18 cellular contexts compared by ENCODE assay signal in the genomic region with DNA sequence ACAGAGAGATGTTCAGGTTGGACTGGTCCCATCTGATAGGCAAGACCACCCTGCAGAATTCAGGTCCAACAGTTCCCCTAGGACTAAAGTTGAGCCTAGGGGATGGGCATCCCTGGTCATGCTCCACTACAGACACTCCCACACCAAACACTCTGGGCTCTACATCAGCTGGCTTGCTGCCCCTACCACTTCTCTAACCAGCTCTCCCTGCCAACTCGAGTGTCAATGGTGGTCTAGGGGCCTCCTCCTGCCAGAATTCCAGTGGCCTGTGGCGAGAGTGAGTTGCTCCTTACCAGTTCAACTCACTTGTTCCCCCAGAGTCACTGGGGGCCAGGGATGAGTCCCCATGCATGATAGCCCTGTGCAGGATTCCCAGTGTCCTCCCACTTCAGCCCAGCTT.
DNase-seq lines count a peak whose midpoint lies in the region; ATAC-seq and TF ChIP-seq lines count a peak whose summit lies in the region.
"Had no signal": no experiment of that assay in that cellular context is flagged by ENCODE, and none has a peak within 500 bp of the region (broad histone marks: within the 10 kb centered on the region; RNA-seq: fewer than 3 reads in every experiment).

No MANE protein-coding gene starts in this region.

- no peak overlapping the region for H3K27ac Mint-ChIP-seq in activated CD4-positive, alpha-beta T cell treated with anti-CD3 and anti-CD28 coated beads, Interleukin-2, amount 10 ng/mL, durations not matched to agents 24 days and 14 days
- H3K27ac Mint-ChIP-seq in activated CD4-positive, alpha-beta T cell treated with anti-CD3 and anti-CD28 coated beads, Interleukin-2, amount 10 ng/mL, durations not matched to agents 7 days and 5 days = no peak overlapping the region
- H3K27ac Mint-ChIP-seq in activated CD8-positive, alpha-beta memory T cell treated with anti-CD3 and anti-CD28 coated beads, Interleukin-2, amount 10 ng/mL, durations not matched to agents 7 days and 5 days = no peak overlapping the region
- H3K27ac Mint-ChIP-seq: CD14-positive monocyte; CD4-positive, alpha-beta memory T cell; CD4-positive, CD25-positive, alpha-beta regulatory T cell; CD8-positive, alpha-beta memory T cell had no signal

- H3K27me3 ChIP-seq in thyroid gland = no peaks in the 10 kb centered on the region
- H3K27me3 ChIP-seq: BE2C, BLaER1 had no signal

- no peaks in the 10 kb centered on the region for H3K9me3 Mint-ChIP-seq in activated CD4-positive, alpha-beta T cell treated with anti-CD3 and anti-CD28 coated beads, Interleukin-2, amount 10 ng/mL, durations not matched to agents 24 days and 14 days
- H3K9me3 Mint-ChIP-seq in activated CD4-positive, alpha-beta T cell treated with anti-CD3 and anti-CD28 coated beads, Interleukin-2, amount 10 ng/mL, durations not matched to agents 7 days and 5 days = no peaks in the 10 kb centered on the region
- H3K9me3 Mint-ChIP-seq in activated CD8-positive, alpha-beta memory T cell treated with anti-CD3 and anti-CD28 coated beads, Interleukin-2, amount 10 ng/mL, durations not matched to agents 7 days and 5 days (ENCODE audit: low read depth) = peaks cover 2% of the 10 kb centered on the region

- no peaks in the 10 kb centered on the region for H3K27me3 Mint-ChIP-seq in activated CD4-positive, alpha-beta T cell treated with anti-CD3 and anti-CD28 coated beads, Interleukin-2, amount 10 ng/mL, durations not matched to agents 24 days and 14 days
- no peaks in the 10 kb centered on the region for H3K27me3 Mint-ChIP-seq in activated CD4-positive, alpha-beta T cell treated with anti-CD3 and anti-CD28 coated beads, Interleukin-2, amount 10 ng/mL, durations not matched to agents 7 days and 5 days
- H3K27me3 Mint-ChIP-seq in activated CD8-positive, alpha-beta memory T cell treated with anti-CD3 and anti-CD28 coated beads, Interleukin-2, amount 10 ng/mL, durations not matched to agents 7 days and 5 days = no peaks in the 10 kb centered on the region
- H3K27me3 Mint-ChIP-seq: CD4-positive, alpha-beta memory T cell; CD4-positive, CD25-positive, alpha-beta regulatory T cell had no signal

- POLR2A ChIA-PET in activated CD4-positive, alpha-beta T cell treated with anti-CD3 and anti-CD28 coated beads, Interleukin-2, amount 10 ng/mL, durations not matched to agents 7 days and 5 days (lab: Charles Lee) = no interaction called here

- H3K4me3 Mint-ChIP-seq in activated CD4-positive, alpha-beta T cell treated with anti-CD3 and anti-CD28 coated beads, Interleukin-2, amount 10 ng/mL, durations not matched to agents 24 days and 14 days = no peak overlapping the region
- H3K4me3 Mint-ChIP-seq in activated CD4-positive, alpha-beta T cell treated with anti-CD3 and anti-CD28 coated beads, Interleukin-2, amount 10 ng/mL, durations not matched to agents 7 days and 5 days = no peak overlapping the region
- H3K4me3 Mint-ChIP-seq in activated CD8-positive, alpha-beta memory T cell treated with anti-CD3 and anti-CD28 coated beads, Interleukin-2, amount 10 ng/mL, durations not matched to agents 7 days and 5 days = no peak overlapping the region
- H3K4me3 Mint-ChIP-seq: CD14-positive monocyte; CD4-positive, alpha-beta memory T cell; CD4-positive, CD25-positive, alpha-beta regulatory T cell; CD8-positive, alpha-beta memory T cell had no signal

- TF ChIP-seq POLR2A in thyroid gland (IDR thresholded peaks at IDR 0.05) = no peak

- no peak overlapping the region for H3K4me3 ChIP-seq in thyroid gland (replicated peaks in 1 of 3)
- H3K4me3 ChIP-seq: A549, BLaER1 had no signal

- H3K4me1 ChIP-seq in thyroid gland = peaks cover 0 to 8% of the 10 kb centered on the region in 2 donors
- H3K4me1 ChIP-seq: A549, BE2C, BLaER1 had no signal

- H3K27ac ChIP-seq in thyroid gland = no peak overlapping the region
- H3K27ac ChIP-seq: 22Rv1, A549, BLaER1 had no signal

- TF ChIP-seq CTCF in thyroid gland (IDR thresholded peaks at IDR 0.05) = no peak

- H3K36me3 Mint-ChIP-seq in activated CD4-positive, alpha-beta T cell treated with anti-CD3 and anti-CD28 coated beads, Interleukin-2, amount 10 ng/mL, durations not matched to agents 24 days and 14 days (ENCODE audit: low read depth) = no peaks in the 10 kb centered on the region
- H3K36me3 Mint-ChIP-seq in activated CD4-positive, alpha-beta T cell treated with anti-CD3 and anti-CD28 coated beads, Interleukin-2, amount 10 ng/mL, durations not matched to agents 7 days and 5 days (ENCODE audit: low read depth) = no peaks in the 10 kb centered on the region
- no peaks in the 10 kb centered on the region for H3K36me3 Mint-ChIP-seq in activated CD8-positive, alpha-beta memory T cell treated with anti-CD3 and anti-CD28 coated beads, Interleukin-2, amount 10 ng/mL, durations not matched to agents 7 days and 5 days
- H3K36me3 Mint-ChIP-seq: CD14-positive monocyte; CD4-positive, alpha-beta memory T cell; CD4-positive, CD25-positive, alpha-beta regulatory T cell; CD8-positive, alpha-beta memory T cell had no signal

- WGBS in thyroid gland, 2 donors = 10 to 29% methylated on average over 2 of the region's 2 CpGs

- H3K36me3 ChIP-seq in thyroid gland = no peaks in the 10 kb centered on the region
- H3K36me3 ChIP-seq: BE2C, BLaER1 had no signal

- ATAC-seq in activated CD8-positive, alpha-beta memory T cell treated with anti-CD3 and anti-CD28 coated beads, Interleukin-2, amount 10 ng/mL, durations not matched to agents 7 days and 5 days = no peak
- ATAC-seq: A549 had no signal

- intact Hi-C loops in activated CD4-positive, alpha-beta T cell treated with anti-CD3 and anti-CD28 coated beads, Interleukin-2, amount 10 ng/mL, durations not matched to agents 24 days and 14 days (cut with micrococcal nuclease) = no loop called here
- intact Hi-C loops in thyroid gland (cut with DNase I) = no loop called here

- H3K4me1 Mint-ChIP-seq in activated CD4-positive, alpha-beta T cell treated with anti-CD3 and anti-CD28 coated beads, Interleukin-2, amount 10 ng/mL, durations not matched to agents 24 days and 14 days = no peaks in the 10 kb centered on the region
- H3K4me1 Mint-ChIP-seq in activated CD4-positive, alpha-beta T cell treated with anti-CD3 and anti-CD28 coated beads, Interleukin-2, amount 10 ng/mL, durations not matched to agents 7 days and 5 days = no peaks in the 10 kb centered on the region
- no peaks in the 10 kb centered on the region for H3K4me1 Mint-ChIP-seq in activated CD8-positive, alpha-beta memory T cell treated with anti-CD3 and anti-CD28 coated beads, Interleukin-2, amount 10 ng/mL, durations not matched to agents 7 days and 5 days
- H3K4me1 Mint-ChIP-seq: CD14-positive monocyte; CD4-positive, alpha-beta memory T cell; CD4-positive, CD25-positive, alpha-beta regulatory T cell; CD8-positive, alpha-beta memory T cell had no signal

- CTCF ChIA-PET in activated CD4-positive, alpha-beta T cell treated with anti-CD3 and anti-CD28 coated beads, Interleukin-2, amount 10 ng/mL, durations not matched to agents 7 days and 5 days (lab: Charles Lee) = no interaction called here
- CTCF ChIA-PET in activated CD8-positive, alpha-beta memory T cell treated with anti-CD3 and anti-CD28 coated beads, Interleukin-2, amount 10 ng/mL, durations not matched to agents 7 days and 5 days (lab: Charles Lee) = no interaction called here

- H3K9me3 ChIP-seq in thyroid gland = no peaks in the 10 kb centered on the region
- H3K9me3 ChIP-seq: A549, BE2C had no signal

- peak; percentile 34 for DNase-seq in activated CD4-positive, alpha-beta T cell treated with anti-CD3 and anti-CD28 coated beads, Interleukin-2, amount 10 ng/mL, durations not matched to agents 24 days and 14 days
- no peak for DNase-seq in activated CD4-positive, alpha-beta T cell treated with anti-CD3 and anti-CD28 coated beads, Interleukin-2, amount 10 ng/mL, durations not matched to agents 7 days and 5 days
- DNase-seq in myocyte (ENCODE audit: low read depth) (peak; percentile 13), thyroid gland (peak; percentile 55 to 59), NCI-H446 treated with DMSO at 0.1 percent for 48 hours (lab: John Stamatoyannopoulos, UW) (no peak)
- no peak for DNase-seq in activated CD8-positive, alpha-beta memory T cell treated with anti-CD3 and anti-CD28 coated beads, Interleukin-2, amount 10 ng/mL, durations not matched to agents 7 days and 5 days
- DNase-seq: BE2C; C1 segment of cervical spinal cord; CD4-positive, alpha-beta memory T cell; CD4-positive, CD25-positive, alpha-beta regulatory T cell; CD8-positive, alpha-beta memory T cell; COR-L47; DMS79 treated with DMSO at 0.1 percent for 48 hours; GF-D8 had no signal

Comparison
In these comparisons a context has a peak if more than half of its experiments do, and no peak if none do; other contexts are left out.
1. DNase-seq: peak in activated CD4-positive, alpha-beta T cell treated with anti-CD3 and anti-CD28 coated beads, Interleukin-2, amount 10 ng/mL, durations not matched to agents 24 days and 14 days (single experiment), myocyte (single experiment) and thyroid gland (2 of 2); none in activated CD4-positive, alpha-beta T cell treated with anti-CD3 and anti-CD28 coated beads, Interleukin-2, amount 10 ng/mL, durations not matched to agents 7 days and 5 days (single experiment), activated CD8-positive, alpha-beta memory T cell treated with anti-CD3 and anti-CD28 coated beads, Interleukin-2, amount 10 ng/mL, durations not matched to agents 7 days and 5 days (single experiment) and NCI-H446 treated with DMSO at 0.1 percent for 48 hours (single experiment).